Comparison of ENCODE assay signal across 8 cellular contexts in genomic region chr19:39032164-39032918, GRCh38. TPM values are rescaled to one million over a fixed set of nuclear protein-coding genes. Genes with fewer than 3 reads are reported as not detected.
DNase-seq lines count a peak whose midpoint lies in the region; ATAC-seq and TF ChIP-seq lines count a peak whose summit lies in the region.

FBXO27 (minus strand) TSS chr19:39032549; CDS start chr19:39032227, 322 bp downstream.

- H2BK120ac ChIP-seq in mesendoderm (ENCODE audit: low read depth, low read length) = no peak within 1 kb of the TSS

- no peaks in the 10 kb centered on the region for H3K9me2 ChIP-seq in HCT116 (ENCODE audit: insufficient read depth)

- H3K79me1 ChIP-seq in mesendoderm (ENCODE audit: low read length) = no peaks in the 10 kb centered on the region

- H2AFZ ChIP-seq in HCT116 (ENCODE audit: low read depth, low read length, poor library complexity, severe bottlenecking) = no peak within 1 kb of the TSS

- H3K4ac ChIP-seq in mesendoderm (ENCODE audit: low read depth, low read length) = no peak within 1 kb of the TSS

- peaks cover 0 to 3% of the 10 kb centered on the region in 2 experiments; a peak in 1 of 4 replicates for H3K36me3 ChIP-seq in HCT116 (ENCODE audit: control insufficient read depth in 1 of 2, insufficient read depth in 2 of 2, low read length in 2 of 2)
- H3K36me3 ChIP-seq in endodermal cell (ENCODE audit: control insufficient read depth, insufficient read depth, low read length) = peaks cover 4% of the 10 kb centered on the region
- peaks cover 2% of the 10 kb centered on the region for H3K36me3 ChIP-seq in mesendoderm (ENCODE audit: control insufficient read depth, insufficient read depth, low read length)
- H3K36me3 ChIP-seq in thymus (ENCODE audit: control insufficient read depth, insufficient read depth) = no peaks in the 10 kb centered on the region

- H3K4me1 ChIP-seq in HCT116 (ENCODE audit: control insufficient read depth in 1 of 2, insufficient read depth in 2 of 2, low read length in 2 of 2) (peaks cover 24 to 35% of the 10 kb centered on the region in 2 experiments), endodermal cell (ENCODE audit: control insufficient read depth, insufficient read depth, low read length) (no peaks in the 10 kb centered on the region), mesendoderm (ENCODE audit: control insufficient read depth, low read depth, low read length) (no peaks in the 10 kb centered on the region), thymus (ENCODE audit: control insufficient read depth, insufficient read depth, low read length) (no peaks in the 10 kb centered on the region)

- ATAC-seq in HCT116 (peak; percentile 22), T-cell (replicated peaks in 1 of 4) (no peak), GM21529 (IDR thresholded peaks at IDR 0.05; ENCODE audit: unreplicated experiment) (no peak), GM21390 (IDR thresholded peaks at IDR 0.05; ENCODE audit: unreplicated experiment) (no peak)

- peak within 1 kb of the TSS; percentile 69 for H3K18ac ChIP-seq in mesendoderm (ENCODE audit: low read length)

- POLR2A ChIA-PET in AG04450 (lab: Yijun Ruan, JAX) = no interaction called here
- POLR2A ChIA-PET in HCT116 (lab: Charles Lee) = interaction anchor here (0.8 to 1.8 kb wide), 3 partner anchors 41 to 56 kb away, joined by 3 to 5 read pairs (median 4); no protein-coding TSS in a partner anchor
- POLR2A ChIA-PET in T-cell (lab: Charles Lee) = no interaction called here

- DNase-seq in AG04450 (ENCODE audit: low read depth, low spot score) (no peak), HCT116 (ENCODE audit: low read depth, low spot score) (peak; percentile 16), T-cell (peak in 2 of 34 experiments; percentile 2 to 3), endodermal cell (peak; percentile 91), mesendoderm (peak; percentile 81)

- H3K4me3 Mint-ChIP-seq in T-cell (peak within 1 kb of the TSS; percentile 64 to 73 (median 66)), endodermal cell (peak within 1 kb of the TSS; percentile 66)

- H3K27me3 Mint-ChIP-seq in T-cell (peaks cover 0 to 4% of the 10 kb centered on the region in 2 donors), endodermal cell (ENCODE audit: insufficient read depth) (peaks cover 12% of the 10 kb centered on the region)

- H3K4me1 Mint-ChIP-seq in T-cell (peaks cover 5 to 14% (median 9%) of the 10 kb centered on the region in 3 donors), endodermal cell (no peaks in the 10 kb centered on the region)

- intact Hi-C loops in HCT116 (cut with micrococcal nuclease) = no loop called here

- WGBS in endodermal cell (ENCODE audit: insufficient coverage in 1 of 2, insufficient read length in 1 of 2), 2 experiments = 6 to 13% methylated on average over 13 to 57 of the region's 57 CpGs
- WGBS in mesendoderm (ENCODE audit: extremely low coverage, insufficient coverage, low lambda C conversion rate) = no CpG with 5 or more reads among the region's 57 CpGs
- WGBS in thymus = 19% methylated on average over 57 of the region's 57 CpGs

- H3K27ac ChIP-seq in AG04450 (ENCODE audit: low read depth, low read length) (no peak within 1 kb of the TSS), HCT116 (ENCODE audit: low read depth, low read length) (peak within 1 kb of the TSS; percentile 100), endodermal cell (ENCODE audit: low read depth, low read length) (no peak within 1 kb of the TSS), mesendoderm (ENCODE audit: low read depth, low read length) (peak within 1 kb of the TSS; percentile 65), thymus (ENCODE audit: low read depth) (peak within 1 kb of the TSS; percentile 6)

- peaks cover 13% of the 10 kb centered on the region for H3K27me3 ChIP-seq in AG04450 (ENCODE audit: control insufficient read depth, insufficient read depth, low read length)
- no peaks in the 10 kb centered on the region for H3K27me3 ChIP-seq in HCT116 (ENCODE audit: insufficient read depth, low read length)
- no peaks in the 10 kb centered on the region for H3K27me3 ChIP-seq in endodermal cell (ENCODE audit: control insufficient read depth, insufficient read depth, low read length, poor library complexity, severe bottlenecking)
- no peaks in the 10 kb centered on the region for H3K27me3 ChIP-seq in mesendoderm (ENCODE audit: insufficient read depth, low read length, poor library complexity)
- peaks cover 15% of the 10 kb centered on the region for H3K27me3 ChIP-seq in thymus (ENCODE audit: control insufficient read depth, insufficient read depth)

- peak within 1 kb of the TSS; percentile 93 for H3K56ac ChIP-seq in mesendoderm (ENCODE audit: low read length)

- TF ChIP-seq RAD21 in HCT116 (IDR thresholded peaks at IDR 0.05; ENCODE audit: low read depth) = no peak

- H2AK5ac ChIP-seq in mesendoderm (ENCODE audit: low read length) = no peak within 1 kb of the TSS

- no TSS peak for BruUV-seq in HCT116 (replicated peaks; lab: Mats Ljungman, UMichigan)

- peak within 1 kb of the TSS; percentile 93 for H3K4me2 ChIP-seq in HCT116 (ENCODE audit: low read length)
- H3K4me2 ChIP-seq in mesendoderm (ENCODE audit: low read length) = peak within 1 kb of the TSS; percentile 87

- H3K9ac ChIP-seq in HCT116 (ENCODE audit: low read length) (peak within 1 kb of the TSS; percentile 70), endodermal cell (ENCODE audit: extremely low read depth, low read length, poor library complexity, severe bottlenecking) (no peak within 1 kb of the TSS), mesendoderm (ENCODE audit: low read length) (peak within 1 kb of the TSS; percentile 85)

- H3K9me3 Mint-ChIP-seq in T-cell = no peaks in the 10 kb centered on the region
- peaks cover 6% of the 10 kb centered on the region for H3K9me3 Mint-ChIP-seq in endodermal cell

- no peak within 1 kb of the TSS for H2BK5ac ChIP-seq in mesendoderm (ENCODE audit: low read length)

- no peak within 1 kb of the TSS for H3K27ac Mint-ChIP-seq in T-cell
- no peak within 1 kb of the TSS for H3K27ac Mint-ChIP-seq in endodermal cell

- H3K23ac ChIP-seq in mesendoderm (ENCODE audit: low read length) = peak within 1 kb of the TSS; percentile 89

- TF ChIP-seq CTCF in AG04450 (IDR thresholded peaks at IDR 0.05; ENCODE audit: low read depth, low read length) (no peak), HCT116 (IDR thresholded peaks at IDR 0.05 in 2 of 3, conservative IDR thresholded peaks at IDR 0.05 in 1 of 3; ENCODE audit: borderline replicate concordance in 1 of 3, insufficient read depth in 1 of 3, low read depth in 2 of 3, low read length in 2 of 3) (no peak), endodermal cell (conservative IDR thresholded peaks at IDR 0.05) (peak; percentile 4)

- H4K8ac ChIP-seq in mesendoderm (ENCODE audit: low read depth, low read length) = no peak within 1 kb of the TSS

- TF ChIP-seq POLR2A in HCT116 (IDR thresholded peaks at IDR 0.05; ENCODE audit: borderline replicate concordance, extremely low read depth, insufficient read depth, insufficient read length) = no peak

- CTCF ChIA-PET in AG04450 (lab: Charles Lee) = interaction anchor here (0.5 kb wide), 1 partner anchor 162 kb away, joined by 4 read pairs; no protein-coding TSS in a partner anchor
- CTCF ChIA-PET in HCT116 (lab: Charles Lee) = interaction anchor here (1.2 kb wide), 1 partner anchor 56 kb away, joined by 3 read pairs; the partner anchor contains the start of gene FBXO17
- CTCF ChIA-PET in T-cell (lab: Charles Lee) = interaction anchor here in 1 of 2 donors (0.5 kb wide), 1 partner anchor 35 kb away, joined by 4 read pairs; no protein-coding TSS in a partner anchor

- H3K4me3 ChIP-seq in AG04450 (ENCODE audit: low read depth, low read length) = peak within 1 kb of the TSS; percentile 60
- peak within 1 kb of the TSS; percentile 51 to 65 for H3K4me3 ChIP-seq in HCT116 (replicated peaks in 1 of 2; ENCODE audit: low read depth in 1 of 2, low read length in 2 of 2)
- H3K4me3 ChIP-seq in endodermal cell (ENCODE audit: low read length) = peak within 1 kb of the TSS; percentile 76
- peak within 1 kb of the TSS; percentile 62 for H3K4me3 ChIP-seq in mesendoderm (ENCODE audit: low read length)
- peak within 1 kb of the TSS; percentile 14 for H3K4me3 ChIP-seq in thymus (ENCODE audit: low read length)

- H3K79me2 ChIP-seq in HCT116 (ENCODE audit: insufficient read depth, low read length) = no peaks in the 10 kb centered on the region
- no peaks in the 10 kb centered on the region for H3K79me2 ChIP-seq in mesendoderm (ENCODE audit: control insufficient read depth, insufficient read depth, low read length)

- H2BK15ac ChIP-seq in mesendoderm (replicated peaks; ENCODE audit: low read depth) = no peak within 1 kb of the TSS

- H3K36me3 Mint-ChIP-seq in T-cell (no peaks in the 10 kb centered on the region), endodermal cell (ENCODE audit: low read depth) (peaks cover 16% of the 10 kb centered on the region)

- H4K5ac ChIP-seq in mesendoderm (ENCODE audit: low read length) = no peak within 1 kb of the TSS

- H4K20me1 ChIP-seq in HCT116 (ENCODE audit: insufficient read depth) = no peaks in the 10 kb centered on the region

- RAD21 ChIA-PET in HCT116 (lab: Charles Lee; ENCODE audit: low non-redundant PET in 1 of 2, low total read pairs in 2 of 2, uncharacterized antibody in 2 of 2, unreplicated experiment in 2 of 2) = no interaction called here

- no peaks in the 10 kb centered on the region; the same call in 1 of the 2 replicates for H3K9me3 ChIP-seq in AG04450 (ENCODE audit: control insufficient read depth, insufficient read depth, low read length)
- H3K9me3 ChIP-seq in HCT116 (ENCODE audit: control insufficient read depth in 1 of 2, insufficient read depth in 1 of 2, low read depth in 1 of 2, low read length in 2 of 2) = peaks cover 0 to 3% of the 10 kb centered on the region in 2 experiments; a peak in 1 of 4 replicates
- H3K9me3 ChIP-seq in endodermal cell (ENCODE audit: control insufficient read depth, low read length) = peaks cover 10% of the 10 kb centered on the region
- H3K9me3 ChIP-seq in thymus (ENCODE audit: control insufficient read depth) = no peaks in the 10 kb centered on the region

TF ChIP-seq in HCT116, 20 proteins besides CTCF, POLR2A, EP300 and RAD21 (continues in another document):
- TF ChIP-seq TCF7L2 (IDR thresholded peaks at IDR 0.05; ENCODE audit: borderline replicate concordance, extremely low read depth, insufficient read depth, insufficient read length) = peak; percentile 19
- TF ChIP-seq ZFX (IDR thresholded peaks at IDR 0.05) = peak; percentile 41; the same call in 1 of the 2 replicates
- TF ChIP-seq FOSL1 (IDR thresholded peaks at IDR 0.05; ENCODE audit: low read depth) = no peak
- no peak for TF ChIP-seq ZNF274 (IDR thresholded peaks at IDR 0.05; ENCODE audit: low read depth, low read length)
- no peak for TF ChIP-seq EZH2 (IDR thresholded peaks at IDR 0.05)
- TF ChIP-seq JUND (IDR thresholded peaks at IDR 0.05) = no peak
- TF ChIP-seq CEBPB (IDR thresholded peaks at IDR 0.05; ENCODE audit: low read depth) = no peak

RNA-seq across cellular contexts. Expression of gene FBXO27, which starts in this region (rescaled TPM):
- 2.0 and 2.4 TPM in 2 replicates for polyA plus RNA-seq in AG04450 (2011; rRNA removed)
- 2.5 and 2.6 TPM in 2 replicates for polyA minus RNA-seq in AG04450 (2011; rRNA and poly(A)+ RNA removed)
- total RNA-seq in HCT116 (2021; ENCODE audit: unreplicated experiment) = 16.4 TPM
- 17.8 and 22.1 TPM in 2 replicates for polyA plus RNA-seq in HCT116 (2012)
- total RNA-seq in T-cell = under 1 TPM in 3 of 5 donors, not detected in 2; 0.41 to 0.69 (median 0.66) TPM
- total RNA-seq in endodermal cell = 10 to 100 TPM; 12.5 to 21.6 TPM
- 4.2 TPM for polyA plus RNA-seq in endodermal cell (2013, experiment 1 of 2)
- 2.2 TPM for polyA plus RNA-seq in endodermal cell (2013, experiment 2 of 2)
- 5.5 TPM for polyA plus RNA-seq in mesendoderm (2013, experiment 1 of 2)
- polyA plus RNA-seq in mesendoderm (2013, experiment 2 of 2) = 5.4 TPM
- polyA plus RNA-seq in thymus = 9.0 TPM

Comparison
In these comparisons a context has a peak if more than half of its experiments do, and no peak if none do; other contexts are left out.
1. RNA of gene FBXO27 (total RNA-seq): 12.5 to 21.6 TPM in endodermal cell and 16.4 TPM in HCT116 (single experiment); 0.41 to 0.69 TPM in T-cell; every median in the first group is over 4 times any median in the second.
2. H3K27ac ChIP-seq: peak in HCT116 (single experiment), mesendoderm (single experiment) and thymus (single experiment); none in AG04450 (single experiment) and endodermal cell (single experiment).
3. H3K4me3 ChIP-seq: peak in every context shown above with its lines; median percentile 76 in endodermal cell; 62 in mesendoderm; 60 in AG04450; 58 in HCT116; 14 in thymus.